12 cellular contexts compared by ENCODE assay signal in the genomic region with DNA sequence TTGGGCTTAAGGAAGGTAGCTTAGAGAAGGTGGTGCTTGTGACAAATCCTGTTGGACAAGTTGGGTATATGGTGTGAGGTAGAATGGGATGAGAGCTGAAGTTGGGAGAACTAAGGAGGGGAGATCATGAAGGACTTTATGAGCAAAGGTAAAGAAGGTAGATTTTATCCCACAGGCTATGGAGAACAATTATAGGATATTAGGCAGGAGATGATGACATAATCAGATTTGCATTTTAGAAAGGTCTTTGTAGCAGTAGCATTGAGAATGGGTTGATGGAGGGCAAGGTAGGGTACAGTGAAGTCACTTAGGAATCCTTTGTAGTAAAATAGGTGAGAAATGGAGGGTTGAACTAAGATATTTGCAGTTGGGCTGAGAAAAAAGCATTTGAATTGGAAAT. TPM values are rescaled to one million over a fixed set of nuclear protein-coding genes. Genes with fewer than 3 reads are reported as not detected.
"Had no signal": no experiment of that assay in that cellular context is flagged by ENCODE, and none has a peak within 500 bp of the region (broad histone marks: within the 10 kb centered on the region; RNA-seq: fewer than 3 reads in every experiment).

No MANE protein-coding gene starts in this region.

- DNase-seq: GM23248, GOT3, H7, H9, HCEC 1CT, HFFc6 had no signal

- H3K27ac ChIP-seq: GM23248 had no signal

- H3K36me3 ChIP-seq: HAP-1 had no signal

- ATAC-seq: GM23338, HCT116 had no signal

- H3K9ac ChIP-seq: GM23248 had no signal

- H3K4me3 ChIP-seq: GM23248, GM23338, HAP-1 had no signal

- H2AFZ ChIP-seq: GM23248, GM23338 had no signal

- FAIRE-seq: H1, H54 had no signal

- H3K9me3 ChIP-seq: HAP-1 had no signal

- H3K4me2 ChIP-seq: GM23338 had no signal

- H3K4me1 ChIP-seq: HAP-1 had no signal

RNA-seq across cellular contexts. Expression of gene TCHH, which starts 14.9 kb away (rescaled TPM):
- total RNA-seq: H4, H7, H9 had no signal

RNA-seq across cellular contexts. Expression of gene RPTN, which starts 28.8 kb away (rescaled TPM):
- total RNA-seq: GM23248, GM23338, H1, H4, H7, H9, HFFc6 had no signal
- polyA plus RNA-seq: GM23338, H1 had no signal

RNA-seq across cellular contexts. Expression of gene TCHHL1, which starts 41.3 kb away (rescaled TPM):
- total RNA-seq: GM23248, GM23338, H1, H4, H7, H9, HFFc6 had no signal
- polyA plus RNA-seq: GM23248, GM23338, H1 had no signal
